In genomic region chr20:5001174-5002076, GRCh38 we compare ENCODE assay signal across 8 cellular contexts.
DNase-seq lines count a peak whose midpoint lies in the region; ATAC-seq lines count a peak whose summit lies in the region.

TSS of gene SLC23A2 (minus strand) at chr20:5001510. CDS start at chr20:4932562, 68,948 bp downstream.

- ATAC-seq in GM21619 (IDR thresholded peaks at IDR 0.05; ENCODE audit: unreplicated experiment), result no peak

- DNase-seq in SKM-1 treated with dmso at 0.1 percent for 144 hours (lab: John Stamatoyannopoulos, UW; ENCODE audit: unreplicated experiment) (peak; percentile 4), SKM-1 (lab: John Stamatoyannopoulos, UW; ENCODE audit: unreplicated experiment) (no peak), Kasumi-1 (lab: John Stamatoyannopoulos, UW) (peak; percentile 15 to 45), cerebellar cortex (ENCODE audit: low spot score) (peak; percentile 39), left kidney (ENCODE audit: low read depth, low spot score) (peak; percentile 70)
- peak; percentile 11 to 42 (median 32) for DNase-seq in activated CD4-positive, CD25-positive, alpha-beta regulatory T cell (lab: John Stamatoyannopoulos, UW)
- DNase-seq in stimulated activated CD4-positive, alpha-beta T cell treated with anti-CD3 and anti-CD28 coated beads, Interleukin-1b, Interleukin-23, amount 100 ng/mL, for 48 hours, result peak; percentile 41
